ENCODE assay signal across 38 cellular contexts in the genomic region with DNA sequence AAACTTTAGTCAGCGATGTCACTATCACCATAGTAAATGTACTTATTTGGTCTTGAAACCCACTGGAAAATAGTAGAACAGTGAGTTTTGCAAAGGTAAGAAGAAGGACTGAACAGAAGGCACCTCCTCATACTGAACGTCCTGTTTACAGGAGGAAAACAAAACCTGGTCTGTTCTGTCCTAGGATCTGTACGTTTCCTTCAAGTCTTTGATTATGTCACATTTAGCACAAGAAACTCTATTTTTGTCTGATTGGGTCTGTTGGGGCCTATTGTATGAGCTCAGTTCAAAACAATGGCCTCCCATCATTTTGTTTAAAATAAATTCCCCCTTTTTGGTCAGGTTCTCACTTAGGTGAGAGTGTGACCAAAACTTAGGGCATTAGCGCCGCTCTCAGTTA. TPM values are rescaled to one million over a fixed set of nuclear protein-coding genes. Genes with fewer than 3 reads are reported as not detected.
"Had no signal": no experiment of that assay in that cellular context is flagged by ENCODE, and none has a peak within 500 bp of the region (broad histone marks: within the 10 kb centered on the region; RNA-seq: fewer than 3 reads in every experiment).

No MANE protein-coding gene starts in this region.

- H3K27ac Mint-ChIP-seq: activated CD8-positive, alpha-beta T cell treated with anti-CD3 and anti-CD28 coated beads, Interleukin-2, amount 10 ng/mL, durations not matched to agents 7 days and 5 days; activated T-cell treated with anti-CD3 and anti-CD28 coated beads, Interleukin-2, amount 50 U/mL, for 72 hours; stimulated activated memory B cell treated with anti-CD40 and anti-IgM and Interleukin-4, amounts not matched to agents 10 μg/mL and 1 μg/mL and 100 μg/mL, for 72 hours; stimulated activated naive CD8-positive, alpha-beta T cell treated with anti-CD3 and anti-CD28 coated beads, Interleukin-15, amount 100 ng/mL, for 72 hours; T-helper 1 cell treated with Interleukin-12 subunit alpha and Interleukin-12 subunit beta and Interleukin-4 antibody, amounts not matched to agents 30 μg/mL and 1 μg/mL, for 36 hours had no signal

- ATAC-seq: activated CD8-positive, alpha-beta T cell treated with anti-CD3 and anti-CD28 coated beads, Interleukin-2, amount 10 ng/mL, durations not matched to agents 7 days and 5 days; effector memory CD8-positive, alpha-beta T cell; left colon; stimulated activated memory B cell treated with anti-CD40 and anti-IgM and Interleukin-4, amounts not matched to agents 10 μg/mL and 1 μg/mL and 100 μg/mL, for 72 hours had no signal

- H3K4me2 ChIP-seq: smooth muscle cell had no signal

- H3K27me3 ChIP-seq: ascending aorta, right atrium auricular region, thyroid gland, upper lobe of left lung, vagina had no signal

- H3K4me1 ChIP-seq: thyroid gland had no signal

- H3K27me3 Mint-ChIP-seq: effector memory CD8-positive, alpha-beta T cell; stimulated activated naive CD8-positive, alpha-beta T cell treated with anti-CD3 and anti-CD28 coated beads, Interleukin-15, amount 100 ng/mL, for 72 hours had no signal

- H3K4me3 ChIP-seq: adrenal gland, ascending aorta, coronary artery, right atrium auricular region, smooth muscle cell, thyroid gland, upper lobe of left lung, vagina had no signal

- H3K9me3 ChIP-seq: thyroid gland, vagina had no signal

- H3K36me3 ChIP-seq: adrenal gland, ascending aorta, right atrium auricular region, thyroid gland, upper lobe of left lung, vagina had no signal

- H3K36me3 Mint-ChIP-seq: brain had no signal

- H3K9me3 Mint-ChIP-seq: effector memory CD8-positive, alpha-beta T cell; stimulated activated memory B cell treated with anti-CD40 and anti-IgM and Interleukin-4, amounts not matched to agents 10 μg/mL and 1 μg/mL and 100 μg/mL, for 72 hours had no signal

- H3K27ac ChIP-seq: adrenal gland, right atrium auricular region, thyroid gland, upper lobe of left lung, vagina had no signal

- H3K4me3 Mint-ChIP-seq: activated CD8-positive, alpha-beta T cell treated with anti-CD3 and anti-CD28 coated beads, Interleukin-2, amount 10 ng/mL, durations not matched to agents 7 days and 5 days; effector memory CD8-positive, alpha-beta T cell; immature natural killer cell; stimulated activated memory B cell treated with anti-CD40 and anti-IgM and Interleukin-4, amounts not matched to agents 10 μg/mL and 1 μg/mL and 100 μg/mL, for 72 hours; T-helper 1 cell treated with Interleukin-12 subunit alpha and Interleukin-12 subunit beta and Interleukin-4 antibody, amounts not matched to agents 30 μg/mL and 1 μg/mL, for 36 hours had no signal

- DNase-seq: activated CD4-positive, alpha-beta T cell treated with anti-CD3 and anti-CD28 coated beads, Interleukin-2, amount 50 U/mL, for 1 hour; activated CD4-positive, CD25-positive, alpha-beta regulatory T cell treated with anti-CD3 and anti-CD28 coated beads, Interleukin-2, amount 50 U/mL, for 72 hours; activated CD8-positive, alpha-beta T cell treated with anti-CD3 and anti-CD28 coated beads, Interleukin-2, amount 10 ng/mL, durations not matched to agents 7 days and 5 days; activated effector memory CD4-positive, alpha-beta T cell treated with Interleukin-2 at 50 U/mL for 16 hours; activated naive CD4-positive, alpha-beta T cell treated with anti-CD3 and anti-CD28 coated beads, Interleukin-2, amount 50 U/mL, for 16 hours; activated T-cell treated with anti-CD3 and anti-CD28 coated beads for 4 hours; activated T-cell treated with anti-CD3 and anti-CD28 coated beads, Interleukin-2, amount 50 U/mL, for 72 hours; effector memory CD8-positive, alpha-beta T cell; erythroblast; immature natural killer cell; kidney; left colon; mammary epithelial cell; stimulated activated CD4-positive, alpha-beta T cell treated with anti-CD3 and anti-CD28 coated beads, Interleukin-1b, Interleukin-23, amount 100 ng/mL, for 48 hours; stimulated activated CD4-positive, alpha-beta T cell treated with anti-CD3 and anti-CD28 coated beads, Interleukin-4, amount 100 ng/mL, for 4 hours; stimulated activated CD8-positive, alpha-beta memory T cell treated with anti-CD3 and anti-CD28 coated beads, Interleukin-4, amount 100 ng/mL, for 48 hours; stimulated activated naive CD8-positive, alpha-beta T cell treated with anti-CD3 and anti-CD28 coated beads, Interleukin-15, amount 100 ng/mL, for 72 hours; T1000; thyroid gland had no signal

RNA-seq across cellular contexts. Expression of gene CFAP97D2, which starts 11.2 kb away (rescaled TPM):
- total RNA-seq: activated CD8-positive, alpha-beta T cell treated with anti-CD3 and anti-CD28 coated beads, Interleukin-2, amount 10 ng/mL, durations not matched to agents 7 days and 5 days; adrenal gland; ascending aorta; cardiac septum; cerebellum; fibroblast of lung; fibroblast of villous mesenchyme; kidney; left colon; liver; mammary epithelial cell; mucosa of gallbladder; omental fat pad; pulmonary artery endothelial cell; right atrium auricular region; smooth muscle cell; thyroid gland; vagina had no signal
- polyA plus RNA-seq: adrenal gland, fibroblast of lung, liver, mammary epithelial cell, neural cell, smooth muscle cell had no signal
